Comparison of ENCODE assay signal across 24 cellular contexts in genomic region chr1:225476100-225476511, GRCh38. TPM values are rescaled to one million over a fixed set of nuclear protein-coding genes. Genes with fewer than 3 reads are reported as not detected.
A peak's percentile ranks its signal among the peaks of the same experiment; 100 is the strongest.
DNase-seq lines count a peak whose midpoint lies in the region; ATAC-seq, FAIRE-seq and TF ChIP-seq lines count a peak whose summit lies in the region.
"Had no signal": no experiment of that assay in that cellular context is flagged by ENCODE, and none has a peak within 500 bp of the region (broad histone marks: within the 10 kb centered on the region; RNA-seq: fewer than 3 reads in every experiment).

No MANE protein-coding gene starts in this region.

- H4K5ac ChIP-seq in H1 (ENCODE audit: insufficient read length, low read depth, low read length): no peak overlapping the region

- H3K9me3 ChIP-seq in H1 (ENCODE audit: insufficient read depth in 2 of 2, low read depth in 1 of 2, low read length in 1 of 2): no peaks in the 10 kb centered on the region
- H3K9me3 ChIP-seq: A549, neutrophil, psoas muscle, thoracic aorta had no signal

- H3K36me3 ChIP-seq in H1 (ENCODE audit: control insufficient read depth in 2 of 4, insufficient read depth in 4 of 4, low read length in 3 of 4): no peaks in the 10 kb centered on the region
- H3K36me3 ChIP-seq: neutrophil, thoracic aorta had no signal

- no peak overlapping the region for H3K23ac ChIP-seq in H1 (ENCODE audit: insufficient read length)

- no peaks in the 10 kb centered on the region for H3K27me3 Mint-ChIP-seq in activated CD4-positive, alpha-beta T cell treated with anti-CD3 and anti-CD28 coated beads, Interleukin-2, amount 10 ng/mL, durations not matched to agents 7 days and 5 days
- H3K27me3 Mint-ChIP-seq in T-cell (no peaks in the 10 kb centered on the region), osteocyte (ENCODE audit: unreplicated experiment) (no peaks in the 10 kb centered on the region)

- H3K4ac ChIP-seq in H1 (replicated peaks; ENCODE audit: insufficient read length, low read depth, low read length): no peak overlapping the region

- no peak overlapping the region for H2BK5ac ChIP-seq in H1 (ENCODE audit: low read depth, low read length)

- H3K4me3 ChIP-seq in H1 (ENCODE audit: extremely low read depth in 1 of 4, insufficient read depth in 2 of 4, low read depth in 3 of 4, low read length in 4 of 4): no peak overlapping the region
- H3K4me3 ChIP-seq: A549, psoas muscle, thoracic aorta had no signal

- peaks cover 3% of the 10 kb centered on the region for H3K36me3 Mint-ChIP-seq in activated CD4-positive, alpha-beta T cell treated with anti-CD3 and anti-CD28 coated beads, Interleukin-2, amount 10 ng/mL, durations not matched to agents 7 days and 5 days (ENCODE audit: low read depth)
- no peaks in the 10 kb centered on the region for H3K36me3 Mint-ChIP-seq in T-cell
- H3K36me3 Mint-ChIP-seq in osteocyte (ENCODE audit: unreplicated experiment): no peaks in the 10 kb centered on the region
- H3K36me3 Mint-ChIP-seq: CD8-positive, alpha-beta T cell had no signal

- peaks cover 0 to 6% (median 1%) of the 10 kb centered on the region in 4 experiments; a peak in 3 of 7 replicates for H3K4me1 ChIP-seq in H1 (replicated peaks in 1 of 4; ENCODE audit: control insufficient read depth in 3 of 4, insufficient read depth in 4 of 4, low read length in 3 of 4)

- no peak overlapping the region for H4K91ac ChIP-seq in H1 (replicated peaks; ENCODE audit: insufficient read length, low read length)

- no peaks in the 10 kb centered on the region for H3K23me2 ChIP-seq in H1 (ENCODE audit: low read depth, low read length)

- H4K20me1 ChIP-seq in H1 (replicated peaks in 1 of 2; ENCODE audit: control insufficient read depth in 1 of 2, insufficient read depth in 2 of 2, low read length in 2 of 2): no peaks in the 10 kb centered on the region

- H2AFZ ChIP-seq in H1 (ENCODE audit: low read length): no peak overlapping the region

- no peak overlapping the region for H3K4me3 Mint-ChIP-seq in activated CD4-positive, alpha-beta T cell treated with anti-CD3 and anti-CD28 coated beads, Interleukin-2, amount 10 ng/mL, durations not matched to agents 7 days and 5 days
- H3K4me3 Mint-ChIP-seq in T-cell: peak overlapping the region in 1 of 3 donors; percentile 18
- no peak overlapping the region for H3K4me3 Mint-ChIP-seq in osteocyte (ENCODE audit: unreplicated experiment)
- H3K4me3 Mint-ChIP-seq: dendritic cell treated with granulocyte-macrophage colony-stimulating factor and Interleukin-4, amounts not matched to agents 40 ng/mL and 50 ng/mL, for 4 days had no signal

- no peak overlapping the region for H3K56ac ChIP-seq in H1 (replicated peaks; ENCODE audit: insufficient read length, low read depth, low read length)

- H3K14ac ChIP-seq in H1 (ENCODE audit: insufficient read length): no peak overlapping the region

- no peak for TF ChIP-seq RAD21 in H1 (IDR thresholded peaks at IDR 0.05 in 1 of 2, conservative IDR thresholded peaks at IDR 0.05 in 1 of 2; ENCODE audit: low read depth in 2 of 2, low read length in 2 of 2)

- H3K4me2 ChIP-seq in H1 (ENCODE audit: insufficient read depth in 1 of 2, low read depth in 2 of 2, low read length in 2 of 2): no peak overlapping the region

- TF ChIP-seq EP300 in H1 (IDR thresholded peaks at IDR 0.05; ENCODE audit: borderline replicate concordance in 1 of 2, low read depth in 2 of 2, low read length in 2 of 2): no peak

- H2BK15ac ChIP-seq in H1 (ENCODE audit: low read length): no peak overlapping the region

- no peak overlapping the region for H2AK5ac ChIP-seq in H1 (ENCODE audit: low read depth, low read length)

- no peak overlapping the region for H2BK12ac ChIP-seq in H1 (ENCODE audit: low read depth, low read length)

- TF ChIP-seq CTCF in H1 (IDR thresholded peaks at IDR 0.05; ENCODE audit: control extremely low read depth in 1 of 3, insufficient read depth in 1 of 3, low read depth in 1 of 3, low read length in 3 of 3) (no peak), osteocyte (IDR thresholded peaks at IDR 0.05) (no peak)

- 90% methylated on average over 7 of the region's 7 CpGs; no CpG with 5 or more reads in 1 of the 2 experiments for whole genome bisulfite sequencing in H1 (ENCODE audit: extremely low coverage in 1 of 2, insufficient coverage in 1 of 2, insufficient read length in 1 of 2, insufficient replicate concordance in 2 of 2, low coverage in 1 of 2, low lambda C conversion rate in 2 of 2, missing lambda C conversion rate in 1 of 2), 2 experiments

- H3K18ac ChIP-seq in H1 (ENCODE audit: extremely low read depth, low read length): no peak overlapping the region

- peaks cover 6% of the 10 kb centered on the region for H3K9me3 Mint-ChIP-seq in activated CD4-positive, alpha-beta T cell treated with anti-CD3 and anti-CD28 coated beads, Interleukin-2, amount 10 ng/mL, durations not matched to agents 7 days and 5 days
- no peaks in the 10 kb centered on the region for H3K9me3 Mint-ChIP-seq in T-cell
- H3K9me3 Mint-ChIP-seq in osteocyte (ENCODE audit: unreplicated experiment): no peaks in the 10 kb centered on the region
- H3K9me3 Mint-ChIP-seq: CD8-positive, alpha-beta T cell had no signal

- H3K27ac ChIP-seq in H1 (ENCODE audit: low read depth, low read length): no peak overlapping the region
- H3K27ac ChIP-seq: neutrophil, psoas muscle, thoracic aorta had no signal

- POLR2A ChIA-PET in activated CD4-positive, alpha-beta T cell treated with anti-CD3 and anti-CD28 coated beads, Interleukin-2, amount 10 ng/mL, durations not matched to agents 7 days and 5 days (lab: Charles Lee): no interaction called here
- POLR2A ChIA-PET in T-cell (lab: Charles Lee) (no interaction called here), H1 (lab: Charles Lee; ENCODE audit: partially characterized antibody) (no interaction called here)

- H2BK20ac ChIP-seq in H1 (ENCODE audit: low read length): no peak overlapping the region

- H4K8ac ChIP-seq in H1 (ENCODE audit: extremely low read depth, insufficient read depth, low read length): no peak overlapping the region

- no peaks in the 10 kb centered on the region for H3K27me3 ChIP-seq in H1 (replicated peaks in 1 of 4; ENCODE audit: control insufficient read depth in 3 of 4, extremely low read depth in 1 of 4, insufficient read depth in 3 of 4, low read length in 3 of 4)

- peak overlapping the region; percentile 80 for H3K27ac Mint-ChIP-seq in activated CD4-positive, alpha-beta T cell treated with anti-CD3 and anti-CD28 coated beads, Interleukin-2, amount 10 ng/mL, durations not matched to agents 7 days and 5 days
- H3K27ac Mint-ChIP-seq in T-cell: peak overlapping the region; percentile 52
- no peak overlapping the region for H3K27ac Mint-ChIP-seq in osteocyte (ENCODE audit: unreplicated experiment)
- H3K27ac Mint-ChIP-seq: dendritic cell treated with granulocyte-macrophage colony-stimulating factor and Interleukin-4, amounts not matched to agents 40 ng/mL and 50 ng/mL, for 4 days had no signal

- H3K4me1 Mint-ChIP-seq in activated CD4-positive, alpha-beta T cell treated with anti-CD3 and anti-CD28 coated beads, Interleukin-2, amount 10 ng/mL, durations not matched to agents 7 days and 5 days: peaks cover 60% of the 10 kb centered on the region
- H3K4me1 Mint-ChIP-seq in T-cell: peaks cover 41 to 52% (median 48%) of the 10 kb centered on the region in 3 donors
- peaks cover 4% of the 10 kb centered on the region for H3K4me1 Mint-ChIP-seq in osteocyte (ENCODE audit: unreplicated experiment)

- no peak for FAIRE-seq in H1 (lab: Jason Lieb, UNC)
- FAIRE-seq: A549, frontal cortex, RCC 7860 had no signal

- H2BK120ac ChIP-seq in H1 (replicated peaks; ENCODE audit: low read depth, low read length): no peak overlapping the region

- CTCF ChIA-PET in activated CD4-positive, alpha-beta T cell treated with anti-CD3 and anti-CD28 coated beads, Interleukin-2, amount 10 ng/mL, durations not matched to agents 7 days and 5 days (lab: Charles Lee): interaction anchor here (0.6 to 3.3 kb wide), 14 partner anchors 9 to 518 kb away, joined by 3 to 31 read pairs (median 5); partner anchors contain the start of genes LBR and PYCR2
- CTCF ChIA-PET in T-cell (lab: Charles Lee) (interaction anchor here (0.6 to 1.2 kb wide), 3 partner anchors 9 to 886 kb away, joined by 3 read pairs; no protein-coding TSS in a partner anchor), H1 (lab: Charles Lee; ENCODE audit: partially characterized antibody) (interaction anchor here (1.1 to 18.7 kb wide), 25 partner anchors 7 to 517 kb away, joined by 3 to 229 read pairs (median 8); partner anchors contain the start of genes EPHX1, LEFTY1 and SRP9)

- DNase-seq in activated CD4-positive, alpha-beta T cell treated with anti-CD3 and anti-CD28 coated beads, Interleukin-2, amount 10 ng/mL, durations not matched to agents 7 days and 5 days: no peak
- no peak for DNase-seq in activated CD4-positive, alpha-beta T cell treated with anti-CD3 and anti-CD28 coated beads for 1 hour
- DNase-seq in T-cell (no peak), H1 (ENCODE audit: low read depth in 1 of 2, low spot score in 2 of 2) (peak in 1 of 2 experiments; percentile 31), osteocyte (ENCODE audit: extremely low spot score, unreplicated experiment) (peak; percentile 53), NCI-H345 (lab: John Stamatoyannopoulos, UW) (no peak), cortex of kidney (lab: John Stamatoyannopoulos, UW) (no peak)
- DNase-seq: activated naive CD4-positive, alpha-beta T cell treated with anti-CD3 and anti-CD28 coated beads, Interleukin-2, amount 50 U/mL, for 16 hours; activated T-cell treated with anti-CD3 and anti-CD28 coated beads, Interleukin-2, amount 50 U/mL, for 48 hours; GOT3; NCI-H1105 treated with DMSO at 0.1 percent for 48 hours; NCI-H2081; NCI-H748 treated with DMSO at 0.1 percent for 48 hours; psoas muscle; stimulated activated naive CD4-positive, alpha-beta T cell treated with Interleukin-2 at 50 U/mL for 16 hours had no signal

- H3K9ac ChIP-seq in H1 (replicated peaks in 1 of 4; ENCODE audit: extremely low read depth in 1 of 4, low read depth in 3 of 4, low read length in 3 of 4): no peak overlapping the region

- ATAC-seq in T-cell (replicated peaks in 1 of 4) (no peak), GM21529 (IDR thresholded peaks at IDR 0.05; ENCODE audit: unreplicated experiment) (no peak)
- ATAC-seq: activated CD4-positive, CD25-positive, alpha-beta regulatory T cell treated with anti-CD3 and anti-CD28 coated beads, Interleukin-2, amount 50 U/mL, for 24 hours; CD8-positive, alpha-beta T cell had no signal

- no peaks in the 10 kb centered on the region for H3K79me2 ChIP-seq in H1 (ENCODE audit: control insufficient read depth in 1 of 2, insufficient read depth in 2 of 2, low read length in 2 of 2)

- H3K79me1 ChIP-seq in H1 (ENCODE audit: low read depth, low read length): no peaks in the 10 kb centered on the region

- no peak for TF ChIP-seq POLR2A in H1 (IDR thresholded peaks at IDR 0.05; ENCODE audit: control extremely low read depth in 1 of 2, low read depth in 2 of 2, low read length in 2 of 2)

RNA-seq across cellular contexts. Expression of gene LBR, which starts 48.3 kb away (rescaled TPM):
- total RNA-seq in activated CD4-positive, alpha-beta T cell treated with anti-CD3 and anti-CD28 coated beads, Interleukin-2, amount 10 ng/mL, durations not matched to agents 7 days and 5 days: 100 to 1,000 TPM; 239 to 296 TPM
- total RNA-seq in T-cell: 100 to 1,000 TPM; 105 to 142 (median 118) TPM
- total RNA-seq in H1 (2021; fragmentation: NEBNext Ultra II Directional; extraction: Animal tissue kit (Norgen Biotek cat#: 25700)): 89.8 and 93.0 TPM in 2 replicates
- polyA plus RNA-seq in H1 (2011; rRNA removed): 32.1 and 39.1 TPM in 2 replicates
- 35.5 TPM for polyA plus RNA-seq in H1 (2011; cell fraction: cytosol; rRNA removed)
- polyA plus RNA-seq in H1 (2011; cell fraction: nucleus; rRNA removed): 41.7 TPM
- 42.4 to 77.4 TPM (median 46.1 TPM) in 4 replicates for polyA plus RNA-seq in H1 (2012, experiment 1 of 2)
- polyA plus RNA-seq in H1 (2012, experiment 2 of 2): 7.1 TPM
- polyA plus RNA-seq in H1 (2013, experiment 1 of 2): 113 TPM
- 124 TPM for polyA plus RNA-seq in H1 (2013, experiment 2 of 2)
- polyA minus RNA-seq in H1 (2011; rRNA and poly(A)+ RNA removed): 57.7 and 76.1 TPM in 2 replicates
- polyA minus RNA-seq in H1 (2011; cell fraction: cytosol; rRNA and poly(A)+ RNA removed): 27.3 TPM
- 50.5 TPM for polyA minus RNA-seq in H1 (2011; cell fraction: nucleus; rRNA and poly(A)+ RNA removed)
- 29.5 and 34.8 TPM in 2 replicates for total RNA-seq in osteocyte
